ENCODE assay signal across 2 cellular contexts in genomic region chr12:95857799-95858198, GRCh38.
TF ChIP-seq lines count a peak whose summit lies in the region.

No MANE protein-coding gene starts in this region.

TF ChIP-seq in SK-N-SH, 30 proteins besides CTCF, POLR2A, EP300 and RAD21:
- TF ChIP-seq POLR2AphosphoS5 (IDR thresholded peaks at IDR 0.05; ENCODE audit: low read depth, low read length), result no peak
- TF ChIP-seq USF1 (IDR thresholded peaks at IDR 0.05; ENCODE audit: borderline replicate concordance, low read depth), result no peak
- TF ChIP-seq TCF12 (IDR thresholded peaks at IDR 0.05), result no peak
- TF ChIP-seq MAX (IDR thresholded peaks at IDR 0.05; ENCODE audit: low read depth), result no peak
- TF ChIP-seq FOXJ3 (CRISPR knock-in tag; IDR thresholded peaks at IDR 0.05), result no peak
- no peak for TF ChIP-seq TEAD4 (IDR thresholded peaks at IDR 0.05; ENCODE audit: borderline replicate concordance, insufficient read depth)
- no peak for TF ChIP-seq NFIC (IDR thresholded peaks at IDR 0.05; ENCODE audit: borderline replicate concordance)
- no peak for TF ChIP-seq ZBTB33 (IDR thresholded peaks at IDR 0.05; ENCODE audit: borderline replicate concordance, low read depth)
- no peak for TF ChIP-seq CHD2 (IDR thresholded peaks at IDR 0.05; ENCODE audit: low read length, partially characterized antibody)
- no peak for TF ChIP-seq GATA2 (CRISPR knock-in tag; IDR thresholded peaks at IDR 0.05)
- TF ChIP-seq SMC3 (IDR thresholded peaks at IDR 0.05; ENCODE audit: low read depth, low read length), result no peak
- TF ChIP-seq EZH2phosphoT487 (IDR thresholded peaks at IDR 0.05; ENCODE audit: borderline replicate concordance, low read depth), result no peak

TF ChIP-seq in SK-N-SH treated with all-trans-retinoic acid at 6 μM for 48 hours, 23 proteins besides CTCF, POLR2A, EP300 and RAD21:
- TF ChIP-seq TOX (CRISPR knock-in tag; IDR thresholded peaks at IDR 0.05; ENCODE audit: borderline replicate concordance), result no peak
- no peak for TF ChIP-seq ESRRG (CRISPR knock-in tag; IDR thresholded peaks at IDR 0.05)
- TF ChIP-seq ZFP30 (CRISPR knock-in tag; IDR thresholded peaks at IDR 0.05), result no peak
- TF ChIP-seq PPARA (CRISPR knock-in tag; IDR thresholded peaks at IDR 0.05; ENCODE audit: borderline replicate concordance), result no peak
- TF ChIP-seq ARNTL (CRISPR knock-in tag; IDR thresholded peaks at IDR 0.05; ENCODE audit: borderline replicate concordance, low read depth), result no peak
- TF ChIP-seq OSR1 (CRISPR knock-in tag; IDR thresholded peaks at IDR 0.05), result no peak
- TF ChIP-seq BACH2 (CRISPR knock-in tag; IDR thresholded peaks at IDR 0.05; ENCODE audit: borderline replicate concordance), result no peak
- no peak for TF ChIP-seq TCF4 (CRISPR knock-in tag; IDR thresholded peaks at IDR 0.05; ENCODE audit: borderline replicate concordance)
- no peak for TF ChIP-seq RARB (CRISPR knock-in tag; IDR thresholded peaks at IDR 0.05)
- no peak for TF ChIP-seq ZC3H10 (CRISPR knock-in tag; IDR thresholded peaks at IDR 0.05)
- TF ChIP-seq CREB5 (CRISPR knock-in tag; IDR thresholded peaks at IDR 0.05; ENCODE audit: low read depth), result no peak
- no peak for TF ChIP-seq CSDC2 (CRISPR knock-in tag; IDR thresholded peaks at IDR 0.05)
- TF ChIP-seq POU6F1 (CRISPR knock-in tag; IDR thresholded peaks at IDR 0.05; ENCODE audit: borderline replicate concordance, low read depth), result no peak
- TF ChIP-seq ZFP3 (CRISPR knock-in tag; IDR thresholded peaks at IDR 0.05), result no peak
